In genomic region chr1:231045921-231046729, GRCh38 we compare ENCODE assay signal across 1 cellular context.
A peak's percentile ranks its signal among the peaks of the same experiment; 100 is the strongest.
TF ChIP-seq lines count a peak whose summit lies in the region.
"Not testable (repeated sequence)": the region's sequence is repeated elsewhere in the genome, so short reads cannot be mapped to it uniquely, and the experiment has no call there.

No MANE protein-coding gene starts in this region.

TF ChIP-seq in K562, 482 proteins besides CTCF, POLR2A, EP300 and RAD21 (continued from another document and continues in another):
- TF ChIP-seq TEAD1 (CRISPR knock-in tag; IDR thresholded peaks at IDR 0.05) (peak in 1 of 2 experiments; percentile 61; a peak in 2 of 4 replicates), TRIM28 (IDR thresholded peaks at IDR 0.05) (peak; percentile 65), GATAD2A (IDR thresholded peaks at IDR 0.05) (peak; percentile 89; the same call in 1 of the 2 replicates), SMARCA4 (IDR thresholded peaks at IDR 0.05) (peak; percentile 81), SRF (CRISPR knock-in tag; IDR thresholded peaks at IDR 0.05) (peak in 1 of 2 experiments; percentile 27; a peak in 1 of 4 replicates), ZBTB5 (IDR thresholded peaks at IDR 0.05) (peak; percentile 66), ZNF639 (CRISPR knock-in tag; conservative IDR thresholded peaks at IDR 0.05 in 1 of 2, IDR thresholded peaks at IDR 0.05 in 1 of 2) (peak in 1 of 2 experiments; percentile 46; a peak in 1 of 4 replicates), ZBTB9 (CRISPR knock-in tag; IDR thresholded peaks at IDR 0.05) (0 out of 2 replicates have a peak, but pooled peaks have one; percentile 69), DMBX1 (CRISPR knock-in tag; IDR thresholded peaks at IDR 0.05; ENCODE audit: borderline replicate concordance) (peak; percentile 87), CEBPG (CRISPR knock-in tag; IDR thresholded peaks at IDR 0.05) (peak; percentile 49; the same call in 1 of the 2 replicates), NFIC (IDR thresholded peaks at IDR 0.05) (peak; percentile 40), ZFX (CRISPR knock-in tag; IDR thresholded peaks at IDR 0.05) (peak; percentile 73; the same call in 1 of the 2 replicates), BHLHE40 (IDR thresholded peaks at IDR 0.05; ENCODE audit: low read length) (0 out of 2 replicates have a peak, but pooled peaks have one; percentile 10), NCOR1 (IDR thresholded peaks at IDR 0.05) (peak; percentile 83), PHB2 (IDR thresholded peaks at IDR 0.05; ENCODE audit: low read depth) (peak; percentile 52; the same call in 1 of the 2 replicates), DPF2 (IDR thresholded peaks at IDR 0.05) (peak; percentile 71), ARNT (IDR thresholded peaks at IDR 0.05) (peak in 1 of 2 experiments; percentile 69; a peak in 1 of 4 replicates), LARP7 (IDR thresholded peaks at IDR 0.05) (peak; percentile 94; the same call in 1 of the 2 replicates), ZNF592 (IDR thresholded peaks at IDR 0.05) (0 out of 2 replicates have a peak, but pooled peaks have one; percentile 61), NFATC3 (IDR thresholded peaks at IDR 0.05) (0 out of 2 replicates have a peak, but pooled peaks have one; percentile 28), ZNF589 (CRISPR knock-in tag; IDR thresholded peaks at IDR 0.05; ENCODE audit: low read depth) (peak; percentile 61; the same call in 1 of the 2 replicates), ZNF766 (CRISPR knock-in tag; conservative IDR thresholded peaks at IDR 0.05) (0 out of 2 replicates have a peak, but pooled peaks have one; percentile 14), ETV5 (CRISPR knock-in tag; IDR thresholded peaks at IDR 0.05; ENCODE audit: low read depth) (peak; percentile 66), KHSRP (IDR thresholded peaks at IDR 0.05) (peak; percentile 44; the same call in 1 of the 2 replicates), HLTF (IDR thresholded peaks at IDR 0.05) (0 out of 2 replicates have a peak, but pooled peaks have one; percentile 72), NFRKB (IDR thresholded peaks at IDR 0.05; ENCODE audit: low read depth) (peak; percentile 92), MGA (IDR thresholded peaks at IDR 0.05) (peak; percentile 63), RBFOX2 (IDR thresholded peaks at IDR 0.05; ENCODE audit: low read depth, low read length) (peak; percentile 27; the same call in 1 of the 2 replicates), ZBTB2 (IDR thresholded peaks at IDR 0.05) (peak; percentile 81; the same call in 1 of the 2 replicates), CC2D1A (IDR thresholded peaks at IDR 0.05) (peak; percentile 43; the same call in 1 of the 2 replicates), FOXK2 (conservative IDR thresholded peaks at IDR 0.05 in 1 of 2, IDR thresholded peaks at IDR 0.05 in 1 of 2; ENCODE audit: low read depth in 2 of 2) (0 out of 4 replicates have a peak, but pooled peaks of 1 of the 2 experiments have one; percentile 35), MAX (CRISPR knock-in tag; IDR thresholded peaks at IDR 0.05) (0 out of 2 replicates have a peak, but pooled peaks have one; percentile 17), SOX6 (IDR thresholded peaks at IDR 0.05) (peak; percentile 91), MCM7 (IDR thresholded peaks at IDR 0.05) (0 out of 4 replicates have a peak, but pooled peaks of 1 of the 2 experiments have one; percentile 40), GABPB1 (CRISPR knock-in tag; IDR thresholded peaks at IDR 0.05) (peak; percentile 48; the same call in 1 of the 2 replicates), KLF16 (IDR thresholded peaks at IDR 0.05) (peak; percentile 62), BCOR (IDR thresholded peaks at IDR 0.05) (0 out of 2 replicates have a peak, but pooled peaks have one; percentile 52), ETV1 (tag; conservative IDR thresholded peaks at IDR 0.05; ENCODE audit: low read depth) (peak; percentile 37; the same call in 1 of the 2 replicates)
- TF ChIP-seq CEBPG (tag; conservative IDR thresholded peaks at IDR 0.05 in 1 of 2, IDR thresholded peaks at IDR 0.05 in 1 of 2) = not testable (repeated sequence)
